9 cellular contexts compared by ENCODE assay signal in the genomic region with DNA sequence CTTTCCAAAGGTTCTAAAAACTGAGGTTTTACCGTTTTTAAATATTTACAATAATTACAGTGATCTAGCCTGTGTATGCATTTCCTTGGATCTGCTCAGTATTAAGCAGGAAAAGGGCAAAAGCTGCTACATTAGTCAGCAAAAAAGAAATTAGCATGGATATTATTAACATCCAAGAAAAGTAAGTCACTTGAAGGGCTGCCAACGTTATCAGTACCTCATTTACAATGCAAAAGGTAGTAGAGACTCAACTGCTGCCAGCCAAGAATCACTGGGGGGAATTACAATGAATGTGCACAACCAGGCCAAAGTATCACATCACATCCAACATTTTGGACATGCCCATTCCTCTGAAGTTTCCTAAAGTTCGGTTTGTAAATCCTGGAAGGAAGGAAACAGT. TPM values are rescaled to one million over a fixed set of nuclear protein-coding genes. Genes with fewer than 3 reads are reported as not detected.
DNase-seq lines count a peak whose midpoint lies in the region; ATAC-seq and TF ChIP-seq lines count a peak whose summit lies in the region.
"Had no signal": no experiment of that assay in that cellular context is flagged by ENCODE, and none has a peak within 500 bp of the region (broad histone marks: within the 10 kb centered on the region; RNA-seq: fewer than 3 reads in every experiment).

No MANE protein-coding gene starts in this region.

- TF ChIP-seq POLR2A in breast epithelium (IDR thresholded peaks at IDR 0.05): no peak

- no peak for ATAC-seq in activated CD8-positive, alpha-beta T cell treated with anti-CD3 and anti-CD28 coated beads for 36 hours
- no peak for ATAC-seq in activated CD8-positive, alpha-beta T cell treated with anti-CD3 and anti-CD28 coated beads, Interleukin-2, amount 10 ng/mL, durations not matched to agents 7 days and 5 days

- peaks cover 2% of the 10 kb centered on the region for H3K36me3 Mint-ChIP-seq in activated CD8-positive, alpha-beta T cell treated with anti-CD3 and anti-CD28 coated beads for 36 hours (ENCODE audit: low read depth)
- H3K36me3 Mint-ChIP-seq in activated CD8-positive, alpha-beta T cell treated with anti-CD3 and anti-CD28 coated beads, Interleukin-2, amount 10 ng/mL, durations not matched to agents 7 days and 5 days (ENCODE audit: low read depth): no peaks in the 10 kb centered on the region
- H3K36me3 Mint-ChIP-seq: memory B cell had no signal

- H3K9me3 Mint-ChIP-seq in activated CD8-positive, alpha-beta T cell treated with anti-CD3 and anti-CD28 coated beads for 36 hours: no peaks in the 10 kb centered on the region
- no peaks in the 10 kb centered on the region for H3K9me3 Mint-ChIP-seq in activated CD8-positive, alpha-beta T cell treated with anti-CD3 and anti-CD28 coated beads, Interleukin-2, amount 10 ng/mL, durations not matched to agents 7 days and 5 days (ENCODE audit: insufficient read depth)
- H3K9me3 Mint-ChIP-seq: memory B cell had no signal

- WGBS in liver: 6% methylated on average over 3 of the region's 3 CpGs

- no peaks in the 10 kb centered on the region for H3K27me3 ChIP-seq in breast epithelium
- no peaks in the 10 kb centered on the region for H3K27me3 ChIP-seq in liver (ENCODE audit: control insufficient read depth in 4 of 4, insufficient read depth in 4 of 4, low read length in 3 of 4)
- no peaks in the 10 kb centered on the region for H3K27me3 ChIP-seq in tibial artery

- TF ChIP-seq CTCF in activated CD8-positive, alpha-beta T cell treated with anti-CD3 and anti-CD28 coated beads for 36 hours (IDR thresholded peaks at IDR 0.05): no peak
- TF ChIP-seq CTCF in breast epithelium (IDR thresholded peaks at IDR 0.05) (no peak), liver (IDR thresholded peaks at IDR 0.05; ENCODE audit: low read depth, low read length, missing input control) (no peak), tibial artery (IDR thresholded peaks at IDR 0.05) (no peak)

- CTCF ChIA-PET in activated CD8-positive, alpha-beta T cell treated with anti-CD3 and anti-CD28 coated beads for 36 hours (lab: Charles Lee): interaction anchor here (2.0 kb wide), 1 partner anchor 118 kb away, joined by 6 read pairs; no protein-coding TSS in a partner anchor
- CTCF ChIA-PET in activated CD8-positive, alpha-beta T cell treated with anti-CD3 and anti-CD28 coated beads, Interleukin-2, amount 10 ng/mL, durations not matched to agents 7 days and 5 days (lab: Charles Lee): interaction anchor here (0.7 to 1.9 kb wide), 2 partner anchors 70 to 118 kb away, joined by 3 to 7 read pairs; no protein-coding TSS in a partner anchor

- intact Hi-C loops in activated CD8-positive, alpha-beta T cell treated with anti-CD3 and anti-CD28 coated beads for 36 hours (cut with micrococcal nuclease): no loop called here
- intact Hi-C loops in breast epithelium (cut with DNase I; ENCODE audit: low total_unique reads): loop anchor here (10.0 kb wide), 1 partner anchor 60 kb away; no protein-coding TSS in a partner anchor
- intact Hi-C loops in tibial artery (cut with DNase I; ENCODE audit: low total_unique reads): loop anchor here (2.0 to 5.0 kb wide), 2 partner anchors 62 to 107 kb away; no protein-coding TSS in a partner anchor

- H3K9ac ChIP-seq in liver (ENCODE audit: low read depth in 1 of 2, low read length in 2 of 2): peak overlapping the region in 1 of 2 donors; percentile 71

- H3K4me1 Mint-ChIP-seq in activated CD8-positive, alpha-beta T cell treated with anti-CD3 and anti-CD28 coated beads for 36 hours (ENCODE audit: low read depth): peaks cover 15% of the 10 kb centered on the region
- peaks cover 17% of the 10 kb centered on the region for H3K4me1 Mint-ChIP-seq in activated CD8-positive, alpha-beta T cell treated with anti-CD3 and anti-CD28 coated beads, Interleukin-2, amount 10 ng/mL, durations not matched to agents 7 days and 5 days (ENCODE audit: low read depth)

- H3K9me3 ChIP-seq in breast epithelium (no peaks in the 10 kb centered on the region), liver (ENCODE audit: control insufficient read depth in 4 of 4, low read length in 3 of 4) (no peaks in the 10 kb centered on the region), tibial artery (no peaks in the 10 kb centered on the region)

- H3K27ac ChIP-seq in breast epithelium (peak overlapping the region; percentile 96 to 99), liver (ENCODE audit: low read depth in 1 of 2, low read length in 2 of 2) (peak overlapping the region; percentile 96 to 98), tibial artery (peak overlapping the region; percentile 99)

- H3K27ac Mint-ChIP-seq in activated CD8-positive, alpha-beta T cell treated with anti-CD3 and anti-CD28 coated beads for 36 hours: no peak overlapping the region
- H3K27ac Mint-ChIP-seq in activated CD8-positive, alpha-beta T cell treated with anti-CD3 and anti-CD28 coated beads, Interleukin-2, amount 10 ng/mL, durations not matched to agents 7 days and 5 days: no peak overlapping the region

- no peak for TF ChIP-seq RAD21 in liver (IDR thresholded peaks at IDR 0.05)

- no peak for DNase-seq in activated CD8-positive, alpha-beta T cell treated with anti-CD3 and anti-CD28 coated beads for 36 hours
- no peak for DNase-seq in activated CD8-positive, alpha-beta T cell treated with anti-CD3 and anti-CD28 coated beads, Interleukin-2, amount 10 ng/mL, durations not matched to agents 7 days and 5 days
- no peak for DNase-seq in breast epithelium (ENCODE audit: low spot score in 2 of 2)
- no peak for DNase-seq in tibial artery
- DNase-seq in UCSD-AML1 (lab: John Stamatoyannopoulos, UW; ENCODE audit: unreplicated experiment): no peak
- no peak for DNase-seq in epidermal melanocyte (ENCODE audit: insufficient read length, low spot score)
- DNase-seq in NCI-H146 treated with DMSO at 0.1 percent for 48 hours (lab: John Stamatoyannopoulos, UW; ENCODE audit: unreplicated experiment): no peak

- peaks cover 19% of the 10 kb centered on the region for H3K27me3 Mint-ChIP-seq in activated CD8-positive, alpha-beta T cell treated with anti-CD3 and anti-CD28 coated beads for 36 hours
- H3K27me3 Mint-ChIP-seq in activated CD8-positive, alpha-beta T cell treated with anti-CD3 and anti-CD28 coated beads, Interleukin-2, amount 10 ng/mL, durations not matched to agents 7 days and 5 days (ENCODE audit: low read depth): peaks cover 33% of the 10 kb centered on the region

- H3K4me3 ChIP-seq in breast epithelium (peak overlapping the region; percentile 64 to 96 (median 94)), liver (ENCODE audit: low read depth in 1 of 3, low read length in 3 of 3) (peak overlapping the region; percentile 59 to 91 (median 85)), tibial artery (peak overlapping the region; percentile 86 to 93)

- H3K4me1 ChIP-seq in breast epithelium: peaks cover 6 to 12% of the 10 kb centered on the region in 2 donors
- peaks cover 2 to 58% (median 26%) of the 10 kb centered on the region in 4 donors for H3K4me1 ChIP-seq in liver (ENCODE audit: control insufficient read depth in 4 of 4, insufficient read depth in 4 of 4, low read length in 3 of 4)
- peaks cover 0 to 72% (median 47%) of the 10 kb centered on the region in 4 donors for H3K4me1 ChIP-seq in tibial artery

- POLR2A ChIA-PET in activated CD8-positive, alpha-beta T cell treated with anti-CD3 and anti-CD28 coated beads for 36 hours (lab: Charles Lee): interaction anchor here (0.9 kb wide), 1 partner anchor 49 kb away, joined by 3 read pairs; no protein-coding TSS in a partner anchor
- POLR2A ChIA-PET in activated CD8-positive, alpha-beta T cell treated with anti-CD3 and anti-CD28 coated beads, Interleukin-2, amount 10 ng/mL, durations not matched to agents 7 days and 5 days (lab: Charles Lee): no interaction called here

- no peaks in the 10 kb centered on the region for H3K36me3 ChIP-seq in breast epithelium
- H3K36me3 ChIP-seq in liver (ENCODE audit: control insufficient read depth in 4 of 4, insufficient read depth in 3 of 4, low read depth in 1 of 4, low read length in 3 of 4): no peaks in the 10 kb centered on the region
- peaks cover 0 to 2% (median 0%) of the 10 kb centered on the region in 3 donors for H3K36me3 ChIP-seq in tibial artery

- peak overlapping the region; percentile 85 for H3K4me3 Mint-ChIP-seq in activated CD8-positive, alpha-beta T cell treated with anti-CD3 and anti-CD28 coated beads for 36 hours
- H3K4me3 Mint-ChIP-seq in activated CD8-positive, alpha-beta T cell treated with anti-CD3 and anti-CD28 coated beads, Interleukin-2, amount 10 ng/mL, durations not matched to agents 7 days and 5 days: no peak overlapping the region

TF ChIP-seq in liver, 16 proteins besides CTCF, POLR2A, EP300 and RAD21 (continues in another document):
- TF ChIP-seq FOXA1 (IDR thresholded peaks at IDR 0.05): no peak
- no peak for TF ChIP-seq GABPA (IDR thresholded peaks at IDR 0.05 in 1 of 2, conservative IDR thresholded peaks at IDR 0.05 in 1 of 2)
- no peak for TF ChIP-seq HNF4A (conservative IDR thresholded peaks at IDR 0.05)
- TF ChIP-seq, protein P1, sequence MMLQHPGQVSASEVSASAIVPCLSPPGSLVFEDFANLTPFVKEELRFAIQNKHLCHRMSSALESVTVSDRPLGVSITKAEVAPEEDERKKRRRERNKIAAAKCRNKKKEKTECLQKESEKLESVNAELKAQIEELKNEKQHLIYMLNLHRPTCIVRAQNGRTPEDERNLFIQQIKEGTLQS (IDR thresholded peaks at IDR 0.05): no peak

RNA-seq across cellular contexts. Expression of gene CNN3, which starts 1.9 kb away (rescaled TPM):
- total RNA-seq in activated CD8-positive, alpha-beta T cell treated with anti-CD3 and anti-CD28 coated beads for 36 hours: 10 to 100 TPM; 12.8 to 12.9 TPM
- total RNA-seq in activated CD8-positive, alpha-beta T cell treated with anti-CD3 and anti-CD28 coated beads, Interleukin-2, amount 10 ng/mL, durations not matched to agents 7 days and 5 days: 1 to 10 TPM; 6.1 to 7.2 TPM
- total RNA-seq in breast epithelium (100 to 1,000 TPM; 146 to 330 (median 195) TPM), liver (10 to 100 TPM; 43.9 to 87.4 TPM)
- 10 to 100 TPM; 66.8 to 72.3 TPM for polyA plus RNA-seq in liver
